8 cellular contexts compared by ENCODE assay signal in the genomic region with DNA sequence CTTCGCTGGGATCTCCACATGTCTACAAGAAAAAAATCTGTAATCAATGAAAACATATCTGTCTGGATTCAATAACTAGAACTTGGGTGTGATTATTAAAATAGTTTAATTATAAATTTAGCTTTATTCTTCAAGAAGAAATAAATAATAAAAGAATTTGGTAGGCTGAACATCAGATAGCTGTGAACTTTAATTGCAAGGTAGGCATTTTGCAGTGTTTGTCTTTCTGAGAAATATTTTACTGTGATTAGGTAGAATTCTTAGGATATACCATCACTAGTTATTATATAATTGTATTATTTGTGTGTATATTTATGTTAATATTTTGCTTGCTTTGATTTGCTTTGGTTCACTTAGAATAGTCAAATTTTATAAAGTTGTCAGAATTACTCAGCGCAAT.
"Had no signal": no experiment of that assay in that cellular context is flagged by ENCODE, and none has a peak within 500 bp of the region (broad histone marks: within the 10 kb centered on the region; RNA-seq: fewer than 3 reads in every experiment).

No MANE protein-coding gene starts in this region.

- ATAC-seq: GM12878 had no signal

- DNase-seq: GDM1, GF-D8 had no signal

- H3K4me3 ChIP-seq: GM12878 had no signal

- FAIRE-seq: G401.6, GM12878, GM12891, GM12892, GM18507, GM19239 had no signal
